ENCODE assay signal across 8 cellular contexts in genomic region chr7:32194537-32194936, GRCh38.
"Had no signal": no experiment of that assay in that cellular context is flagged by ENCODE, and none has a peak within 500 bp of the region (broad histone marks: within the 10 kb centered on the region; RNA-seq: fewer than 3 reads in every experiment).

No MANE protein-coding gene starts in this region.

- ATAC-seq: GM12878 had no signal

- H3K4me3 ChIP-seq: GM12878 had no signal

- DNase-seq: GDM1, GF-D8 had no signal

- FAIRE-seq: G401.6, GM12878, GM12891, GM12892, GM18507, GM19239 had no signal
